Comparison of ENCODE assay signal across 9 cellular contexts in the genomic region with DNA sequence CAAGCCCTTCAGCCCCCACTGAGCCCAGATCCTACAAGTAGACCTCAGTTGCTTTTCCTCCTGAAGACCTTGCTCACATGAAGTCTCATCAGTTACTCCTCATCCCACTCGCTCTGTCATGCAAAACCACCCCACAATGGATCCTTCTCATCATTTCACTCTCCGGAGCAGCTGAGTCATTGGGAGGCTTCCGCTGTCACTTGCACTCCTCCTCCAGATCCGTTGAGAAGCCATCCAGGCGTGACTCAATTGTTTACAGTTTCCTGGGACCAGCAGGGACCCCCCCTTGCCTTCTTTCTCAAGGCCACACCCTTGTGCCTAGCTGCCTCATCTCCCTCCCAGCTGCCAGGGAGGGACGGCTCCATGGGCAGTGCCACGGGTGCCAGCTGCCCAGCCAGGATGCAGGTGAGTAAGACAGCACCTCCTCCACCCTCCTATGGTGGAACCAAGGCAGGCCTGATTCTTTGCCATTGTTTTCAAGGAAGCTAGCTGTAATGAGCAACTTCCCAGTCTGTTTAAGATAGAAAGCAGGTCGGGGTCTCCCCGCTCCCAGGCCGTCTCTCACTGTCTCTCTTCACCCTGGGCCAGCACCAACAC. TPM values are rescaled to one million over a fixed set of nuclear protein-coding genes. Genes with fewer than 3 reads are reported as not detected.
DNase-seq lines count a peak whose midpoint lies in the region; ATAC-seq, FAIRE-seq and TF ChIP-seq lines count a peak whose summit lies in the region.
"Had no signal": no experiment of that assay in that cellular context is flagged by ENCODE, and none has a peak within 500 bp of the region (broad histone marks: within the 10 kb centered on the region; RNA-seq: fewer than 3 reads in every experiment).

No MANE protein-coding gene starts in this region.

- peaks cover 47% of the 10 kb centered on the region for H3K4me1 Mint-ChIP-seq in activated naive CD4-positive, alpha-beta T cell treated with anti-CD3 and anti-CD28 coated beads for 36 hours (ENCODE audit: low read depth)

- H3K4me3 Mint-ChIP-seq in activated naive CD4-positive, alpha-beta T cell treated with anti-CD3 and anti-CD28 coated beads for 36 hours = no peak overlapping the region

- H3K79me2 ChIP-seq in K562 (ENCODE audit: control insufficient read depth, insufficient read depth, low read length) (no peaks in the 10 kb centered on the region), osteoblast (ENCODE audit: insufficient read depth, low read length) (no peaks in the 10 kb centered on the region)

- no TSS peak for BruUV-seq in K562 (replicated peaks; lab: Mats Ljungman, UMichigan)

- ATAC-seq in K562 = peak; percentile 87
- ATAC-seq in GM21528 (IDR thresholded peaks at IDR 0.05; ENCODE audit: low FRiP score, unreplicated experiment) = no peak

- WGBS in K562 (ENCODE audit: insufficient coverage, low coverage, missing lambda C conversion rate) = 5% methylated on average over 9 of the region's 10 CpGs

- H3K9me3 ChIP-seq in K562 (replicated peaks; ENCODE audit: control insufficient read depth, insufficient read depth, low read depth, low read length) = no peaks in the 10 kb centered on the region
- H3K9me3 ChIP-seq in osteoblast (ENCODE audit: low read depth, low read length) = no peaks in the 10 kb centered on the region

- H3K27ac Mint-ChIP-seq in activated naive CD4-positive, alpha-beta T cell treated with anti-CD3 and anti-CD28 coated beads for 36 hours = peak overlapping the region; percentile 36

- H2AFZ ChIP-seq in K562 (ENCODE audit: low read depth, low read length) (peak overlapping the region; percentile 85), osteoblast (ENCODE audit: low read length) (peak overlapping the region; percentile 64)

- H3K36me3 ChIP-seq in K562 (ENCODE audit: control insufficient read depth, insufficient read depth, low read length) (no peaks in the 10 kb centered on the region; the same call in 2 of the 3 replicates), osteoblast (ENCODE audit: insufficient read depth, low read length) (no peaks in the 10 kb centered on the region)

- peak; percentile 99 for FAIRE-seq in K562 (lab: Jason Lieb, UNC)

- no peak for TF ChIP-seq CTCF in K562 (IDR thresholded peaks at IDR 0.05 in 2 of 3, conservative IDR thresholded peaks at IDR 0.05 in 1 of 3; ENCODE audit: insufficient read depth in 2 of 3, low read depth in 1 of 3, low read length in 3 of 3)
- TF ChIP-seq CTCF in osteoblast (IDR thresholded peaks at IDR 0.05; ENCODE audit: extremely low read depth, low read depth, low read length) = no peak

- no peaks in the 10 kb centered on the region for H3K36me3 Mint-ChIP-seq in activated naive CD4-positive, alpha-beta T cell treated with anti-CD3 and anti-CD28 coated beads for 36 hours (ENCODE audit: low read depth)

- H3K4me2 ChIP-seq in K562 (ENCODE audit: insufficient read depth, low read length) = peak overlapping the region; percentile 74
- peak overlapping the region; percentile 36 for H3K4me2 ChIP-seq in osteoblast (ENCODE audit: insufficient read depth, low read length)

- peak; percentile 80 for DNase-seq in activated naive CD4-positive, alpha-beta T cell treated with anti-CD3 and anti-CD28 coated beads for 36 hours
- DNase-seq in activated naive CD4-positive, alpha-beta T cell (lab: John Stamatoyannopoulos, UW) = no peak
- DNase-seq in RPMI7951 (ENCODE audit: low read depth) (peak; percentile 97), K562 (ENCODE audit: extremely low read depth in 1 of 4, low spot score in 3 of 4) (peak; percentile 76 to 89 (median 80)), osteoblast (ENCODE audit: insufficient read length, low spot score, missing footprints) (peak; percentile 95), cortex of kidney (lab: John Stamatoyannopoulos, UW) (no peak), UCSD-AML1 (lab: John Stamatoyannopoulos, UW; ENCODE audit: unreplicated experiment) (no peak)

- TF ChIP-seq RAD21 in K562 (CRISPR knock-in tag; conservative IDR thresholded peaks at IDR 0.05 in 1 of 2, IDR thresholded peaks at IDR 0.05 in 1 of 2) = no peak

- H3K4me3 ChIP-seq in K562 (peak overlapping the region; percentile 29), osteoblast (ENCODE audit: insufficient read depth, low read length) (no peak overlapping the region)

- intact Hi-C loops in activated naive CD4-positive, alpha-beta T cell treated with anti-CD3 and anti-CD28 coated beads for 36 hours (cut with micrococcal nuclease) = loop anchor here (10.0 kb wide), 1 partner anchor 556 kb away; the partner anchor contains the start of gene NCL
- intact Hi-C loops in K562 (cut with micrococcal nuclease) = loop anchor here (10.0 kb wide), 1 partner anchor 146 kb away; the partner anchor contains the start of gene PSMD1

- H3K27me3 Mint-ChIP-seq in activated naive CD4-positive, alpha-beta T cell treated with anti-CD3 and anti-CD28 coated beads for 36 hours (ENCODE audit: low read depth) = peaks cover 1% of the 10 kb centered on the region

- TF ChIP-seq POLR2A in K562 (conservative IDR thresholded peaks at IDR 0.05) = peak; percentile 54

- no peaks in the 10 kb centered on the region for H3K27me3 ChIP-seq in K562 (ENCODE audit: control insufficient read depth in 2 of 2, insufficient read depth in 2 of 2, low read length in 2 of 2)
- H3K27me3 ChIP-seq in osteoblast (ENCODE audit: insufficient read depth, low read length) = peaks cover 7% of the 10 kb centered on the region

- POLR2A ChIA-PET in K562 (lab: Yijun Ruan, JAX) = interaction anchor here (0.6 kb wide), 1 partner anchor 570 kb away, joined by 3 read pairs; no protein-coding TSS in a partner anchor

- peaks cover 36 to 54% of the 10 kb centered on the region in 2 experiments for H3K4me1 ChIP-seq in K562 (replicated peaks in 1 of 2; ENCODE audit: control insufficient read depth in 2 of 2, insufficient read depth in 2 of 2, low read length in 2 of 2)
- H3K4me1 ChIP-seq in osteoblast (ENCODE audit: insufficient read depth, low read length) = peaks cover 9% of the 10 kb centered on the region

- peak overlapping the region; percentile 60 to 79; a peak in 2 of 4 replicates for H3K9ac ChIP-seq in K562 (ENCODE audit: insufficient read depth in 1 of 2, low read depth in 2 of 2, low read length in 2 of 2)

- CTCF ChIA-PET in activated naive CD4-positive, alpha-beta T cell treated with anti-CD3 and anti-CD28 coated beads for 36 hours (lab: Charles Lee) = interaction anchor here (1.1 to 1.2 kb wide), 2 partner anchors 16 to 78 kb away, joined by 3 to 6 read pairs; partner anchors contain the start of gene GPR55
- CTCF ChIA-PET in K562 (lab: Yijun Ruan, JAX; ENCODE audit: low intra/inter-chr PET ratio) = no interaction called here

- H3K9me1 ChIP-seq in K562 (ENCODE audit: control insufficient read depth, insufficient read depth, low read length) = no peaks in the 10 kb centered on the region

- no peaks in the 10 kb centered on the region for H4K20me1 ChIP-seq in K562 (replicated peaks; ENCODE audit: control insufficient read depth, insufficient read depth, low read length)
- H4K20me1 ChIP-seq in osteoblast (ENCODE audit: insufficient read depth, low read length) = no peaks in the 10 kb centered on the region

- in situ Hi-C loops in K562 (cut with MboI) = loop anchor here (5.0 kb wide), 1 partner anchor 79 kb away; no protein-coding TSS in a partner anchor

- no peaks in the 10 kb centered on the region for H3K9me3 Mint-ChIP-seq in activated naive CD4-positive, alpha-beta T cell treated with anti-CD3 and anti-CD28 coated beads for 36 hours

- TF ChIP-seq EP300 in K562 (IDR thresholded peaks at IDR 0.05; ENCODE audit: low read length) = peak; percentile 84

- H3K27ac ChIP-seq in K562 (ENCODE audit: extremely low read depth, low read depth, low read length) (peak overlapping the region; percentile 83), osteoblast (ENCODE audit: low read depth, low read length) (no peak overlapping the region)

RNA-seq across cellular contexts. Expression of gene GPR55, which starts 16.3 kb away (rescaled TPM):
- total RNA-seq in activated naive CD4-positive, alpha-beta T cell treated with anti-CD3 and anti-CD28 coated beads for 36 hours = under 1 TPM; 0.35 to 0.43 TPM
- 0.24 and 0.29 TPM in 2 replicates for total RNA-seq in RPMI7951 (2014; rRNA removed; shearing (Covaris generic))
- 1.3 and 2.8 TPM in 2 replicates for total RNA-seq in K562 (2011; cell fraction: chromatin; rRNA removed; ENCODE audit: low replicate concordance)
- 2.0 and 2.2 TPM in 2 replicates for total RNA-seq in K562 (2011; cell fraction: nucleolus; rRNA removed)
- 1.5 and 2.7 TPM in 2 replicates for total RNA-seq in K562 (2011; cell fraction: nucleoplasm; rRNA removed)
- total RNA-seq in K562 (2014; rRNA removed) (0.08 and 0.18 TPM in 2 replicates), K562 (2014; rRNA removed; fragmentation: Illumina TruSeq; extraction: Trizol) (0.11 and 0.16 TPM in 2 replicates), K562 (2015; rRNA removed; fragmentation: Illumina TruSeq; extraction: Trizol) (0.34 and 0.36 TPM in 2 replicates), K562 (2021) (0.07 and 0.18 TPM in 2 replicates), osteoblast (not detected in 2 replicates)
- polyA plus RNA-seq in K562 (2011; rRNA removed) (0.32 and 0.49 TPM in 2 replicates), K562 (2014; fragmentation: Illumina TruSeq; extraction: Trizol) (0.16 and 0.19 TPM in 2 replicates), K562 (2014; fragmentation: Nextera tagmentation; extraction: Ambion mirVana) (under 1 TPM; 0.27 to 0.34 TPM), K562 (2014; rRNA removed) (0.36 and 0.73 TPM in 2 replicates)
- 0.34 and 0.49 TPM in 2 replicates for polyA plus RNA-seq in K562 (2011; cell fraction: cytosol; rRNA removed)
- 0.95 and 1.7 TPM in 2 replicates for polyA plus RNA-seq in K562 (2011; cell fraction: nucleus; rRNA removed)
- 1.2 and 1.4 TPM in 2 replicates for polyA plus RNA-seq in K562 (2012)
- 0.45 and 0.46 TPM in 2 replicates for polyA minus RNA-seq in K562 (2011; rRNA and poly(A)+ RNA removed)
- not detected in 2 replicates for polyA minus RNA-seq in K562 (2011; cell fraction: cytosol; rRNA and poly(A)+ RNA removed)
- 1.00 and 1.1 TPM in 2 replicates for polyA minus RNA-seq in K562 (2011; cell fraction: nucleus; rRNA and poly(A)+ RNA removed)
- total RNA-seq: skeletal muscle tissue had no signal

RNA-seq across cellular contexts. Expression of gene ITM2C, which starts 44.0 kb away (rescaled TPM):
- total RNA-seq in activated naive CD4-positive, alpha-beta T cell treated with anti-CD3 and anti-CD28 coated beads for 36 hours = 10 to 100 TPM; 13.0 to 13.6 TPM
- total RNA-seq in RPMI7951 (2014; rRNA removed; shearing (Covaris generic)) = 156 and 199 TPM in 2 replicates
- 15.7 and 63.4 TPM in 2 replicates for total RNA-seq in K562 (2011; cell fraction: chromatin; rRNA removed; ENCODE audit: low replicate concordance)
- total RNA-seq in K562 (2011; cell fraction: nucleolus; rRNA removed) = 70.9 and 81.4 TPM in 2 replicates
- 54.6 and 63.5 TPM in 2 replicates for total RNA-seq in K562 (2011; cell fraction: nucleoplasm; rRNA removed)
- total RNA-seq in K562 (2014; rRNA removed) (21.5 and 30.9 TPM in 2 replicates), K562 (2014; rRNA removed; fragmentation: Illumina TruSeq; extraction: Trizol) (14.3 and 15.4 TPM in 2 replicates), K562 (2015; rRNA removed; fragmentation: Illumina TruSeq; extraction: Trizol) (19.7 and 20.8 TPM in 2 replicates), K562 (2021) (24.1 and 26.0 TPM in 2 replicates), osteoblast (52.2 and 63.7 TPM in 2 replicates)
- polyA plus RNA-seq in K562 (2011; rRNA removed) (58.8 and 64.7 TPM in 2 replicates), K562 (2014; fragmentation: Illumina TruSeq; extraction: Trizol) (37.5 and 38.3 TPM in 2 replicates), K562 (2014; fragmentation: Nextera tagmentation; extraction: Ambion mirVana) (1 to 10 TPM in 1 of 2 experiments, under 1 TPM in 1; 0.49 to 1.4 TPM), K562 (2014; rRNA removed) (27.1 and 37.1 TPM in 2 replicates)
- polyA plus RNA-seq in K562 (2011; cell fraction: cytosol; rRNA removed) = 72.2 and 89.1 TPM in 2 replicates
- 23.0 and 26.2 TPM in 2 replicates for polyA plus RNA-seq in K562 (2011; cell fraction: nucleus; rRNA removed)
- polyA plus RNA-seq in K562 (2012) = 40.7 and 50.5 TPM in 2 replicates
- 42.9 and 62.5 TPM in 2 replicates for polyA minus RNA-seq in K562 (2011; rRNA and poly(A)+ RNA removed)
- polyA minus RNA-seq in K562 (2011; cell fraction: cytosol; rRNA and poly(A)+ RNA removed) = 29.0 and 39.4 TPM in 2 replicates
- 3.5 and 4.2 TPM in 2 replicates for polyA minus RNA-seq in K562 (2011; cell fraction: nucleus; rRNA and poly(A)+ RNA removed)

Comparison
In these comparisons a context has a peak if more than half of its experiments do, and no peak if none do; other contexts are left out.
1. DNase-seq: peak in activated naive CD4-positive, alpha-beta T cell treated with anti-CD3 and anti-CD28 coated beads for 36 hours (single experiment), RPMI7951 (single experiment), K562 (4 of 4) and osteoblast (single experiment); none in activated naive CD4-positive, alpha-beta T cell (0 of 4), cortex of kidney (single experiment) and UCSD-AML1 (single experiment).